ENCODE assay signal across 18 cellular contexts in the genomic region with DNA sequence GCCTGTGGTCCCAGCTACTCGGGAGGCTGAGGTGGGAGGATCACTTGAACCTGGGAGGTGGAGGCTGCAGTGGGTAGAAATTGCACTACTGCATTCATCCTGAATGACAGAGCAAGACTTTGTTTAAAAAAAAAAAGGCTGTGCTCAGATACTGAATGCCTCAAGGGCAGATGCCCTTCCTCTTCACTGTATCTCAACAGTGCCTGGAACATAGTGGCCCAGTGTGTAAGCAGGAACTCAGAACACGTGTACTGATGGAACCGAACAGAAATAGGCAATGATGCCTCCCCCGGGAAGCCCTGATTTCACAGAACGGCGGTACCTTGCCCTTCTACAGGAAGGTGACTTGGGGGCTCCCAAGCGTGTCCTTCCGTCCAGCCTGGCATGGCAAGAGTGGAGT. TPM values are rescaled to one million over a fixed set of nuclear protein-coding genes. Genes with fewer than 3 reads are reported as not detected.
A peak's percentile ranks its signal among the peaks of the same experiment; 100 is the strongest.
DNase-seq lines count a peak whose midpoint lies in the region; ATAC-seq and TF ChIP-seq lines count a peak whose summit lies in the region.
"Had no signal": no experiment of that assay in that cellular context is flagged by ENCODE, and none has a peak within 500 bp of the region (broad histone marks: within the 10 kb centered on the region; RNA-seq: fewer than 3 reads in every experiment).

No MANE protein-coding gene starts in this region.

- H3K4me3 ChIP-seq in heart left ventricle: no peak overlapping the region
- no peak overlapping the region for H3K4me3 ChIP-seq in stomach
- H3K4me3 ChIP-seq in colonic mucosa: no peak overlapping the region
- H3K4me3 ChIP-seq: K562 had no signal

- TF ChIP-seq CTCF in heart left ventricle (IDR thresholded peaks at IDR 0.05): no peak
- no peak for TF ChIP-seq CTCF in stomach (IDR thresholded peaks at IDR 0.05)
- TF ChIP-seq CTCF in colonic mucosa (IDR thresholded peaks at IDR 0.05): no peak

- no peaks in the 10 kb centered on the region for H3K27me3 ChIP-seq in heart left ventricle
- no peaks in the 10 kb centered on the region for H3K27me3 ChIP-seq in stomach
- H3K27me3 ChIP-seq in colonic mucosa: no peaks in the 10 kb centered on the region
- H3K27me3 ChIP-seq: BE2C had no signal

- peaks cover 0 to 3% (median 0%) of the 10 kb centered on the region in 12 donors for H3K9me3 ChIP-seq in heart left ventricle
- no peaks in the 10 kb centered on the region for H3K9me3 ChIP-seq in stomach
- H3K9me3 ChIP-seq in colonic mucosa: no peaks in the 10 kb centered on the region
- H3K9me3 ChIP-seq: BE2C, SK-N-SH had no signal

- H3K4me1 ChIP-seq in heart left ventricle: peaks cover 0 to 15% (median 6%) of the 10 kb centered on the region in 12 donors
- peaks cover 0 to 22% (median 7%) of the 10 kb centered on the region in 4 donors for H3K4me1 ChIP-seq in stomach
- H3K4me1 ChIP-seq in colonic mucosa: no peaks in the 10 kb centered on the region
- H3K4me1 ChIP-seq: BE2C had no signal

- intact Hi-C loops in heart left ventricle (cut with DNase I) (no loop called here), cardiac septum (cut with DNase I) (loop anchor here (5.0 kb wide), 1 partner anchor 38 kb away; no protein-coding TSS in a partner anchor), stomach (cut with DNase I; ENCODE audit: low total_unique reads) (no loop called here), posterior cingulate gyrus (cut with DNase I) (no loop called here), colonic mucosa (cut with DNase I) (no loop called here)

- WGBS in heart left ventricle, 4 donors: 63 to 84% (median 66%) methylated on average over 6 to 8 of the region's 8 CpGs
- WGBS in stomach, 5 donors: 72 to 90% (median 79%) methylated on average over 8 of the region's 8 CpGs

- TF ChIP-seq POLR2A in heart left ventricle (IDR thresholded peaks at IDR 0.05) (no peak), stomach (IDR thresholded peaks at IDR 0.05) (no peak)

- DNase-seq in heart left ventricle (peak in 1 of 5 donors; percentile 26), cardiac septum (ENCODE audit: low spot score) (no peak), NCI-H226 (peak; percentile 73), foreskin melanocyte (peak; percentile 68), stomach (no peak), posterior cingulate gyrus (no peak), colonic mucosa (no peak)
- DNase-seq: 8988T, BE2C, DMS 273 treated with DMSO at 0.1 percent for 48 hours, DND-41, NCI-H1105 treated with DMSO at 0.1 percent for 48 hours, NCI-H1694, NCI-H2081 treated with DMSO at 0.1 percent for 48 hours, SK-N-SH had no signal

- TF ChIP-seq EP300 in stomach (IDR thresholded peaks at IDR 0.05): no peak

- H3K36me3 ChIP-seq in heart left ventricle: peaks cover 0 to 2% (median 0%) of the 10 kb centered on the region in 9 donors
- no peaks in the 10 kb centered on the region for H3K36me3 ChIP-seq in stomach
- no peaks in the 10 kb centered on the region for H3K36me3 ChIP-seq in colonic mucosa
- H3K36me3 ChIP-seq: BE2C had no signal

- ATAC-seq in heart left ventricle (peak; percentile 40 to 77 (median 56)), GM18873 (IDR thresholded peaks at IDR 0.05; ENCODE audit: low FRiP score, unreplicated experiment) (no peak)
- ATAC-seq: Panc1 had no signal

- no peak overlapping the region for H3K9ac ChIP-seq in colonic mucosa (ENCODE audit: low read depth in 2 of 2, low read length in 2 of 2)
- H3K9ac ChIP-seq: SK-N-SH had no signal

- H3K27ac ChIP-seq in heart left ventricle: peak overlapping the region in 1 of 12 donors; percentile 2
- H3K27ac ChIP-seq in stomach: peak overlapping the region in 4 of 5 donors; percentile 11 to 37 (median 33)
- H3K27ac ChIP-seq in colonic mucosa: no peak overlapping the region

RNA-seq across cellular contexts. Expression of a gene that starts 46.8 kb away (rescaled TPM):
- total RNA-seq in heart left ventricle (10 to 100 TPM in 7 of 9 donors, 1 to 10 TPM in 2; 6.3 to 17.4 (median 13.8) TPM), cardiac septum (21.4 TPM), stomach (10 to 100 TPM in 2 of 5 donors, 1 to 10 TPM in 2, under 1 TPM in 1; 0.58 to 77.2 (median 8.4) TPM), colonic mucosa (1 to 10 TPM in 1 of 2 donors, under 1 TPM in 1; 0.54 to 4.4 TPM)
- polyA plus RNA-seq in heart left ventricle (10 to 100 TPM in 1 of 2 donors, 1 to 10 TPM in 1; 4.8 to 13.3 TPM), stomach (1 to 10 TPM; 1.7 to 4.6 (median 2.1) TPM)
- total RNA-seq: K562 had no signal
- polyA plus RNA-seq: K562 had no signal

Comparison
In these comparisons a context has a peak if more than half of its experiments do, and no peak if none do; other contexts are left out.
1. DNase-seq: peak in NCI-H226 (single experiment) and foreskin melanocyte (single experiment); none in cardiac septum (single experiment), stomach (single experiment), posterior cingulate gyrus (0 of 10) and colonic mucosa (single experiment).